2 cellular contexts compared by ENCODE assay signal in genomic region chr7:127628445-127628844, GRCh38.
A peak's percentile ranks its signal among the peaks of the same experiment; 100 is the strongest.
TF ChIP-seq lines count a peak whose summit lies in the region.

No MANE protein-coding gene starts in this region.

TF ChIP-seq in A549, 52 proteins besides CTCF, POLR2A, EP300 and RAD21:
- TF ChIP-seq GATA3 (IDR thresholded peaks at IDR 0.05; ENCODE audit: borderline replicate concordance) (no peak), NR3C1 (IDR thresholded peaks at IDR 0.05) (no peak), CHD2 (IDR thresholded peaks at IDR 0.05; ENCODE audit: low read length, partially characterized antibody) (no peak), BCL3 (IDR thresholded peaks at IDR 0.05) (no peak), FOXS1 (CRISPR knock-in tag; IDR thresholded peaks at IDR 0.05) (no peak), ZFP36 (IDR thresholded peaks at IDR 0.05; ENCODE audit: borderline replicate concordance, partially characterized antibody) (no peak), CBX8 (IDR thresholded peaks at IDR 0.05) (no peak), SREBF2 (IDR thresholded peaks at IDR 0.05) (no peak), ZC3H11A (IDR thresholded peaks at IDR 0.05) (no peak), RNF2 (IDR thresholded peaks at IDR 0.05; ENCODE audit: borderline replicate concordance, low read depth) (no peak), HEYL (CRISPR knock-in tag; IDR thresholded peaks at IDR 0.05) (no peak), SMC3 (IDR thresholded peaks at IDR 0.05) (no peak), KDM1A (IDR thresholded peaks at IDR 0.05; ENCODE audit: low read depth) (no peak), FOSB (CRISPR knock-in tag; IDR thresholded peaks at IDR 0.05) (no peak), ZNF302 (CRISPR knock-in tag; IDR thresholded peaks at IDR 0.05) (no peak), HES2 (IDR thresholded peaks at IDR 0.05) (no peak), JUNB (IDR thresholded peaks at IDR 0.05) (no peak), TFCP2L1 (CRISPR knock-in tag; IDR thresholded peaks at IDR 0.05) (no peak), MAFK (IDR thresholded peaks at IDR 0.05; ENCODE audit: partially characterized antibody) (no peak)

TF ChIP-seq in H1, 55 proteins besides CTCF, POLR2A, EP300 and RAD21:
- TF ChIP-seq EGR1 (IDR thresholded peaks at IDR 0.05; ENCODE audit: borderline replicate concordance, low read depth, low read length), result 0 out of 2 replicates have a peak, but pooled peaks have one; percentile 18
- no peak for TF ChIP-seq CEBPB (IDR thresholded peaks at IDR 0.05; ENCODE audit: low read depth, low read length)
- no peak for TF ChIP-seq ZNF274 (IDR thresholded peaks at IDR 0.05; ENCODE audit: borderline replicate concordance, extremely low read depth, low read length)
- no peak for TF ChIP-seq SP2 (IDR thresholded peaks at IDR 0.05; ENCODE audit: low read length)
- no peak for TF ChIP-seq CHD1 (IDR thresholded peaks at IDR 0.05; ENCODE audit: low read depth, low read length)
- TF ChIP-seq E2F6 (IDR thresholded peaks at IDR 0.05), result no peak
- TF ChIP-seq TEAD4 (IDR thresholded peaks at IDR 0.05; ENCODE audit: low read depth, low read length), result peak; percentile 52; the same call in 1 of the 2 replicates
- TF ChIP-seq FOSL1 (IDR thresholded peaks at IDR 0.05; ENCODE audit: insufficient read depth, low read depth, low read length), result no peak
- TF ChIP-seq RFX5 (IDR thresholded peaks at IDR 0.05; ENCODE audit: borderline replicate concordance, low read depth, low read length), result no peak
TF ChIP-seq in H1: peak in this region for 2.
